2 cellular contexts compared by ENCODE assay signal in the genomic region with DNA sequence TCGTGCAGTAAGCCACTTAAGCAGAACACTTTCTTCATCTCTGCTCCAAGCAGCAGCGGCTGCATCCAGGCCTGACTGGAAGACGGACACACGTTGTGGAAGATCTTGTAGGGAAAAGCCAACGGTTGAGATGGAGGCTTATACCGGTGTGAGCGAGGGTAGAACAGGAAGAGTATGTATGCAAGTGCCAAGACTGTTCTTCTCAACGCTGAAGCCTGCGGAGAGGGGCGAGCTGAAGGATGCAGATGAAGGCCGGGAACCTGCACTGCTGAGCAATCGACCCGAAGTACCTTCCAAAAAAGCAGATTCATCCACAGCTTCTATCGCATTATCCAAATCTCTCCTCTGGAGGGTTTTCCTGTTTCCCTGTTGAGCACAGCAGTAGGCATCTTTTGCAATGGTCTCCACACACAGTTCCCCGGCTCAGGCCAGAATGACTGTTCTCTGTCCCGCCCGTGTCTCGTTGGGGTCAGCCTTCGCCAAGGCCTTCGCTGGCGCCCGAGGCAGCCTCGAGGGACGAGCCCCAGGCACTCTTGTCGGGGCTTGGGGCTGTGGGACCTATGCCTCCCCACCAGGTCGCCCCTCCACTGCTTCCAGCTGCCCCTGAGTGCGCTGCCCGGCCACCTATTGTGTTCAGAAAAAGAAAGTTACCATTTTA.
TF ChIP-seq lines count a peak whose summit lies in the region.

No MANE protein-coding gene starts in this region.

TF ChIP-seq in H1, 55 proteins besides CTCF, POLR2A, EP300 and RAD21:
- TF ChIP-seq RNF2 (IDR thresholded peaks at IDR 0.05; ENCODE audit: borderline replicate concordance, low read depth, low read length, missing control alignments, poor library complexity, severe bottlenecking) (no peak), KDM4A (IDR thresholded peaks at IDR 0.05; ENCODE audit: low read depth, low read length, severe bottlenecking) (no peak), FOSL1 (IDR thresholded peaks at IDR 0.05; ENCODE audit: insufficient read depth, low read depth, low read length) (no peak), ASH2L (IDR thresholded peaks at IDR 0.05; ENCODE audit: low read length) (peak; percentile 26), SP4 (IDR thresholded peaks at IDR 0.05; ENCODE audit: low read length) (no peak), TBP (IDR thresholded peaks at IDR 0.05; ENCODE audit: low read depth, low read length) (peak; percentile 38; the same call in 1 of the 2 replicates)
- TF ChIP-seq, protein P1, sequence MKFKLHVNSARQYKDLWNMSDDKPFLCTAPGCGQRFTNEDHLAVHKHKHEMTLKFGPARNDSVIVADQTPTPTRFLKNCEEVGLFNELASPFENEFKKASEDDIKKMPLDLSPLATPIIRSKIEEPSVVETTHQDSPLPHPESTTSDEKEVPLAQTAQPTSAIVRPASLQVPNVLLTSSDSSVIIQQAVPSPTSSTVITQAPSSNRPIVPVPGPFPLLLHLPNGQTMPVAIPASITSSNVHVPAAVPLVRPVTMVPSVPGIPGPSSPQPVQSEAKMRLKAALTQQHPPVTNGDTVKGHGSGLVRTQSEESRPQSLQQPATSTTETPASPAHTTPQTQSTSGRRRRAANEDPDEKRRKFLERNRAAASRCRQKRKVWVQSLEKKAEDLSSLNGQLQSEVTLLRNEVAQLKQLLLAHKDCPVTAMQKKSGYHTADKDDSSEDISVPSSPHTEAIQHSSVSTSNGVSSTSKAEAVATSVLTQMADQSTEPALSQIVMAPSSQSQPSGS (IDR thresholded peaks at IDR 0.05; ENCODE audit: low read length) = no peak

TF ChIP-seq in HepG2, 621 proteins besides CTCF, POLR2A, EP300 and RAD21:
- TF ChIP-seq, protein P2, sequence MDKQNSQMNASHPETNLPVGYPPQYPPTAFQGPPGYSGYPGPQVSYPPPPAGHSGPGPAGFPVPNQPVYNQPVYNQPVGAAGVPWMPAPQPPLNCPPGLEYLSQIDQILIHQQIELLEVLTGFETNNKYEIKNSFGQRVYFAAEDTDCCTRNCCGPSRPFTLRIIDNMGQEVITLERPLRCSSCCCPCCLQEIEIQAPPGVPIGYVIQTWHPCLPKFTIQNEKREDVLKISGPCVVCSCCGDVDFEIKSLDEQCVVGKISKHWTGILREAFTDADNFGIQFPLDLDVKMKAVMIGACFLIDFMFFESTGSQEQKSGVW (CRISPR knock-in tag; IDR thresholded peaks at IDR 0.05; ENCODE audit: borderline replicate concordance) = no peak
- TF ChIP-seq HNRNPK (IDR thresholded peaks at IDR 0.05; ENCODE audit: low read depth, low read length, poor library complexity, severe bottlenecking) (peak; percentile 3), KDM5B (CRISPR knock-in tag; IDR thresholded peaks at IDR 0.05; ENCODE audit: borderline replicate concordance) (no peak)
